In the genomic region with DNA sequence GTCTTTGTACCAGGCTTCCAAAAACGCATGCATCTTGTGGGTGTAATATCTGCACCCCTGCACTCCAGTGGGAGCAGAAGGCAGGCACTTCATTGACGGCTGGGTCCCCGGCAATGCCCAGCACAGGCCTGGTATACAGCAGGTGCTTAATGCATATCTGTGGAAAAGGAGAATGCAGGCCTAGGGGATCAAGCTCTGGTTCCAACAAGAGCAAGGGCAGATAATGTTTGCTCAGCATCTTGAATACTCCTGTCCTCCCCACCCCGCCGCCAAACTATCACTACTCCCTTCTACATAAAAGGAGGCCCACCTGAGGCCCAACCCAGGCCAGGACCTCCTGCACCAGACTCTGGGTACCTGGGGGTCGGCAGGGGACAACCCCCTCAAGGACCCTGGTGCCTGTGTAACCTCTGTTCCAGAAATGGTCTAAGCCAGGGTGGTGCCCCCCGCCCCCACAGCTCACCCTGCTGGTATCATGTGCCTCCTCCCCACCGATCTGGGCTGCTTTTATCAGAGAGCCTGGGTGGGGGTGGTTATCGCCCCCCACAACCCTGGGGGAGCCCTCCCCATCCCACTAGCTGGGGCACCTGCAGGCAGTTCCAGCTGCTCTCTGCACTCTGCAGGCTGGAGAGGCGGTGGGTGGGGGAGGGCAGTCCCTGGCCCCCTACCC, we compare ENCODE assay signal across 2 cellular contexts.
TF ChIP-seq lines count a peak whose summit lies in the region.

No MANE protein-coding gene starts in this region.

TF ChIP-seq in IMR-90, 13 proteins besides CTCF, POLR2A, EP300 and RAD21:
- TF ChIP-seq BHLHE40 (IDR thresholded peaks at IDR 0.05; ENCODE audit: low read depth, low read length) (no peak), MXI1 (IDR thresholded peaks at IDR 0.05; ENCODE audit: borderline replicate concordance, low read depth, low read length) (no peak), MAZ (IDR thresholded peaks at IDR 0.05; ENCODE audit: borderline replicate concordance, low read depth, low read length) (no peak), FOS (IDR thresholded peaks at IDR 0.05; ENCODE audit: low read depth, low read length) (no peak), RCOR1 (IDR thresholded peaks at IDR 0.05; ENCODE audit: insufficient replicate concordance, low read length) (no peak), SMC3 (IDR thresholded peaks at IDR 0.05; ENCODE audit: low read depth, low read length) (no peak), NFE2L2 (IDR thresholded peaks at IDR 0.05; ENCODE audit: low read depth, low read length) (no peak), RFX5 (IDR thresholded peaks at IDR 0.05; ENCODE audit: low read depth, low read length) (no peak)
- TF ChIP-seq, protein P1, sequence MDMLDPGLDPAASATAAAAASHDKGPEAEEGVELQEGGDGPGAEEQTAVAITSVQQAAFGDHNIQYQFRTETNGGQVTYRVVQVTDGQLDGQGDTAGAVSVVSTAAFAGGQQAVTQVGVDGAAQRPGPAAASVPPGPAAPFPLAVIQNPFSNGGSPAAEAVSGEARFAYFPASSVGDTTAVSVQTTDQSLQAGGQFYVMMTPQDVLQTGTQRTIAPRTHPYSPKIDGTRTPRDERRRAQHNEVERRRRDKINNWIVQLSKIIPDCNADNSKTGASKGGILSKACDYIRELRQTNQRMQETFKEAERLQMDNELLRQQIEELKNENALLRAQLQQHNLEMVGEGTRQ (IDR thresholded peaks at IDR 0.05; ENCODE audit: low read depth, low read length) = no peak
TF ChIP-seq in IMR-90: peak in this region for 0.

TF ChIP-seq in GM12878, 131 proteins besides CTCF, POLR2A, EP300 and RAD21:
- TF ChIP-seq ATF7 (IDR thresholded peaks at IDR 0.05; ENCODE audit: low read depth) = no peak
- TF ChIP-seq RBBP5 (conservative IDR thresholded peaks at IDR 0.05) = no peak
- TF ChIP-seq POLR2AphosphoS5 (IDR thresholded peaks at IDR 0.05; ENCODE audit: low read length) = no peak
- no peak for TF ChIP-seq MYB (IDR thresholded peaks at IDR 0.05; ENCODE audit: borderline replicate concordance, low read depth, low read length)
- TF ChIP-seq, protein P2, sequence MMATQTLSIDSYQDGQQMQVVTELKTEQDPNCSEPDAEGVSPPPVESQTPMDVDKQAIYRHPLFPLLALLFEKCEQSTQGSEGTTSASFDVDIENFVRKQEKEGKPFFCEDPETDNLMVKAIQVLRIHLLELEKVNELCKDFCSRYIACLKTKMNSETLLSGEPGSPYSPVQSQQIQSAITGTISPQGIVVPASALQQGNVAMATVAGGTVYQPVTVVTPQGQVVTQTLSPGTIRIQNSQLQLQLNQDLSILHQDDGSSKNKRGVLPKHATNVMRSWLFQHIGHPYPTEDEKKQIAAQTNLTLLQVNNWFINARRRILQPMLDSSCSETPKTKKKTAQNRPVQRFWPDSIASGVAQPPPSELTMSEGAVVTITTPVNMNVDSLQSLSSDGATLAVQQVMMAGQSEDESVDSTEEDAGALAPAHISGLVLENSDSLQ (IDR thresholded peaks at IDR 0.05) = no peak
